ENCODE assay signal across 22 cellular contexts in the genomic region with DNA sequence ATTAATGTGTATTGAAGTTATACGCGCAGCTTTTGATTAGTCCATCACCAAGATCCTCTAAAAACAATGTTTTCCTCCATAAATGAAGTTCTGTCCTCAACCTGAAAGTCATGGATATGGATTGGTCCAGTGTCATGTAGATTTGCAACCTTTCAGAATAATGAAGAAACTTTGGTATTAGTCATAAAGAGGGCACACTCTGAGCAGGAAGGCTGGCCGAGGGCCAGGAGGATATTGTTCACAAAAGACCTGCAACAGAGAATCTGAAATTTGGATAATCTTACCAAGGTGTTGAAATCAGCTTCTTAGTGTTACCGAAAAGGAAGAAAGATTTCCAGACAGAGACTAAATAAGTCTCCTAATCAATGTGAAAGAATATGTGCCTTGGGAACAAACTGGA. TPM values are rescaled to one million over a fixed set of nuclear protein-coding genes. Genes with fewer than 3 reads are reported as not detected.
DNase-seq lines count a peak whose midpoint lies in the region; ATAC-seq and TF ChIP-seq lines count a peak whose summit lies in the region.
"Had no signal": no experiment of that assay in that cellular context is flagged by ENCODE, and none has a peak within 500 bp of the region (broad histone marks: within the 10 kb centered on the region; RNA-seq: fewer than 3 reads in every experiment).

No MANE protein-coding gene starts in this region.

- no peaks in the 10 kb centered on the region for H3K27me3 ChIP-seq in MG63
- H3K27me3 ChIP-seq: adrenal gland had no signal

- TF ChIP-seq CTCF in cardiac fibroblast (IDR thresholded peaks at IDR 0.05; ENCODE audit: low read depth, low read length), result no peak

- peak; percentile 50 for DNase-seq in ELR (ENCODE audit: low read depth)
- peak; percentile 33 for DNase-seq in MG63
- peak; percentile 48 to 73 for DNase-seq in cardiac fibroblast (ENCODE audit: low read depth in 2 of 2)
- DNase-seq in glomerular visceral epithelial cell (ENCODE audit: extremely low spot score), result peak; percentile 11
- DNase-seq in NCI-H345 treated with DMSO at 0.1 percent for 48 hours (lab: John Stamatoyannopoulos, UW; ENCODE audit: unreplicated experiment), result no peak
- DNase-seq in activated CD4-positive, CD25-positive, alpha-beta regulatory T cell treated with anti-CD3 and anti-CD28 coated beads, Interleukin-2, amount 50 U/mL, for 72 hours, result no peak
- DNase-seq in erythroblast (lab: John Stamatoyannopoulos, UW), result no peak
- DNase-seq: activated CD4-positive, alpha-beta T cell treated with anti-CD3 and anti-CD28 coated beads, Interleukin-2, amount 50 U/mL, for 1 hour; activated CD8-positive, alpha-beta memory T cell treated with anti-CD3 and anti-CD28 coated beads, Interleukin-2, amount 50 U/mL, for 4 hours; activated effector memory CD4-positive, alpha-beta T cell treated with Interleukin-2 at 50 U/mL for 16 hours; caudate nucleus; CD8-positive, alpha-beta T cell; esophagus squamous epithelium; mucosa of descending colon; NCI-H526 treated with DMSO at 0.1 percent for 48 hours; SIG-M5; stimulated activated CD4-positive, alpha-beta T cell treated with anti-CD3 and anti-CD28 coated beads, Interleukin-2, amount 100 ng/mL, for 24 hours; stimulated activated naive B cell treated with anti-CD40 and anti-IgM and Interleukin-4, amounts not matched to agents 10 μg/mL and 1 μg/mL and 100 μg/mL, for 72 hours; T-cell had no signal

- H3K4me3 ChIP-seq in MG63 (no peak overlapping the region), cardiac fibroblast (replicated peaks in 1 of 2; ENCODE audit: low read depth in 2 of 2, low read length in 2 of 2) (no peak overlapping the region)
- H3K4me3 ChIP-seq: adrenal gland, esophagus squamous epithelium, mucosa of descending colon, skin epidermis had no signal

- no peak for ATAC-seq in GM18519 (IDR thresholded peaks at IDR 0.05; ENCODE audit: low FRiP score, unreplicated experiment)
- ATAC-seq: CD8-positive, alpha-beta T cell; mucosa of descending colon; stimulated activated naive B cell treated with anti-CD40 and anti-IgM and Interleukin-4, amounts not matched to agents 10 μg/mL and 1 μg/mL and 100 μg/mL, for 72 hours; T-cell had no signal

- H3K9me3 ChIP-seq in MG63, result no peaks in the 10 kb centered on the region; the same call in 1 of the 2 replicates
- H3K9me3 ChIP-seq: adrenal gland, esophagus squamous epithelium, mucosa of descending colon had no signal

- peaks cover 10% of the 10 kb centered on the region for H3K36me3 ChIP-seq in MG63
- H3K36me3 ChIP-seq: adrenal gland, esophagus squamous epithelium had no signal

- no peak for TF ChIP-seq POLR2A in erythroblast (IDR thresholded peaks at IDR 0.05; ENCODE audit: low read length)

RNA-seq across cellular contexts. Expression of a gene that starts 20.7 kb away (rescaled TPM):
- total RNA-seq in MG63 (2014; rRNA removed; shearing (Covaris generic); ENCODE audit: low replicate concordance), result not detected in 2 replicates
- total RNA-seq: CD8-positive, alpha-beta T cell had no signal

Comparison
In these comparisons a context has a peak if more than half of its experiments do, and no peak if none do; other contexts are left out.
1. DNase-seq: peak in ELR (single experiment), MG63 (single experiment), cardiac fibroblast (2 of 2) and glomerular visceral epithelial cell (single experiment); none in NCI-H345 treated with DMSO at 0.1 percent for 48 hours (single experiment), activated CD4-positive, CD25-positive, alpha-beta regulatory T cell treated with anti-CD3 and anti-CD28 coated beads, Interleukin-2, amount 50 U/mL, for 72 hours (single experiment) and erythroblast (0 of 2).